ENCODE assay signal across 1 cellular context in the genomic region with DNA sequence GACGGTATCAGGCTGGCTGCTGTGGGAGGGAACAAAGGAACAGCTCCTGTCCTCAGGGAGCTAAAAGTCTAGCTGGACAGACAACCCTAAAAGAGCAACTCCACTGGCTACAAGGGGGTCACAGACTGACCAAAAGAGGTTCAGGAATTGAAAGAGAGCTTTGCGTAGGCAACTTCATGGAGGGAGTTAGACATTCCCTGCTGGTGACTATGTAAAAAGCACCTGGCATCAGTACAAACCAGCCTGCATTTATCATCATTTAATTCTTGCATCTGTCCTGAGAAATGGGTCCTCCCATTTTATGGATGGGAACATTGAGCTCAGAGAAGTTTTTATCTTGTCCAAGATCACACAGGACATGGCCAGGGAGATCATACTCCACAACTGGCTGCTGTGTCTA.
TF ChIP-seq lines count a peak whose summit lies in the region.

No MANE protein-coding gene starts in this region.

TF ChIP-seq in H1, 55 proteins besides CTCF, POLR2A, EP300 and RAD21:
- TF ChIP-seq CREB1 (IDR thresholded peaks at IDR 0.05) (no peak), RFX5 (IDR thresholded peaks at IDR 0.05; ENCODE audit: borderline replicate concordance, low read depth, low read length) (no peak), SIX5 (IDR thresholded peaks at IDR 0.05; ENCODE audit: low read depth, low read length) (no peak), EZH2 (IDR thresholded peaks at IDR 0.05; ENCODE audit: low read depth, low read length, severe bottlenecking) (no peak), SAP30 (IDR thresholded peaks at IDR 0.05; ENCODE audit: insufficient read depth, insufficient replicate concordance, low read length) (no peak), CBX8 (IDR thresholded peaks at IDR 0.05; ENCODE audit: borderline replicate concordance, low read depth, low read length) (no peak), EGR1 (IDR thresholded peaks at IDR 0.05; ENCODE audit: borderline replicate concordance, low read depth, low read length) (no peak), MAFK (IDR thresholded peaks at IDR 0.05; ENCODE audit: low read depth, low read length) (no peak), CEBPB (IDR thresholded peaks at IDR 0.05; ENCODE audit: low read depth, low read length) (no peak), KDM5A (IDR thresholded peaks at IDR 0.05; ENCODE audit: low read length) (no peak), POU5F1 (IDR thresholded peaks at IDR 0.05; ENCODE audit: low read depth, low read length) (no peak), NRF1 (IDR thresholded peaks at IDR 0.05; ENCODE audit: low read depth, low read length) (no peak), FOSL1 (IDR thresholded peaks at IDR 0.05; ENCODE audit: insufficient read depth, low read depth, low read length) (no peak), CTBP2 (IDR thresholded peaks at IDR 0.05; ENCODE audit: borderline replicate concordance, insufficient read depth, insufficient read length, low read length) (no peak), KDM1A (IDR thresholded peaks at IDR 0.05; ENCODE audit: borderline replicate concordance, low read length) (no peak), BRCA1 (IDR thresholded peaks at IDR 0.05; ENCODE audit: low read depth, low read length) (no peak), YY1 (IDR thresholded peaks at IDR 0.05; ENCODE audit: low read depth, low read length) (no peak), PHF8 (conservative IDR thresholded peaks at IDR 0.05; ENCODE audit: low read depth, low read length) (no peak), SUZ12 (IDR thresholded peaks at IDR 0.05; ENCODE audit: low read length) (no peak)
- TF ChIP-seq, protein P1, sequence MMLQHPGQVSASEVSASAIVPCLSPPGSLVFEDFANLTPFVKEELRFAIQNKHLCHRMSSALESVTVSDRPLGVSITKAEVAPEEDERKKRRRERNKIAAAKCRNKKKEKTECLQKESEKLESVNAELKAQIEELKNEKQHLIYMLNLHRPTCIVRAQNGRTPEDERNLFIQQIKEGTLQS (IDR thresholded peaks at IDR 0.05; ENCODE audit: insufficient read depth, low read depth, low read length): no peak
